ENCODE assay signal across 32 cellular contexts in genomic region chr11:69472766-69473519, GRCh38. TPM values are rescaled to one million over a fixed set of nuclear protein-coding genes. Genes with fewer than 3 reads are reported as not detected.
"Had no signal": no experiment of that assay in that cellular context is flagged by ENCODE, and none has a peak within 500 bp of the region (broad histone marks: within the 10 kb centered on the region; RNA-seq: fewer than 3 reads in every experiment).

No MANE protein-coding gene starts in this region.

- H3K27ac ChIP-seq: adrenal gland, breast epithelium, foreskin keratinocyte, thyroid gland, upper lobe of right lung had no signal

- H3K27ac Mint-ChIP-seq: activated B cell treated with CpG ODN at 0.5 μM for 24 hours; activated CD4-positive, alpha-beta T cell treated with anti-CD3 and anti-CD28 coated beads for 36 hours; activated naive CD8-positive, alpha-beta T cell; activated T-helper 2 cell treated with anti-CD3 and anti-CD28 coated beads, Interferon-gamma antibody, Interleukin-2, Interleukin-4, amounts not matched to agents 10 μg/mL and 5 μg/mL and 100 μg/mL, durations not matched to agents 14 hours and 24 hours and 36 hours; naive B cell; stimulated activated naive CD8-positive, alpha-beta T cell treated with anti-CD3 and anti-CD28 coated beads, Interleukin-15, Interleukin-2, amounts not matched to agents 100 ng/mL and 50 ng/mL, for 24 hours; T-helper 1 cell treated with Interleukin-12 subunit alpha and Interleukin-12 subunit beta and Interleukin-4 antibody, amounts not matched to agents 30 μg/mL and 1 μg/mL, for 36 hours had no signal

- H3K27me3 Mint-ChIP-seq: activated naive CD8-positive, alpha-beta T cell had no signal

- H3K4me1 Mint-ChIP-seq: activated B cell treated with CpG ODN at 0.5 μM for 24 hours; activated CD4-positive, alpha-beta T cell treated with anti-CD3 and anti-CD28 coated beads for 36 hours; naive B cell had no signal

- H3K4me3 Mint-ChIP-seq: activated B cell treated with CpG ODN at 0.5 μM for 24 hours; activated CD4-positive, alpha-beta T cell treated with anti-CD3 and anti-CD28 coated beads for 36 hours; activated naive CD8-positive, alpha-beta T cell; activated T-cell treated with anti-CD3 and anti-CD28 coated beads, Interleukin-2, amount 50 U/mL, for 4 hours; stimulated activated naive CD8-positive, alpha-beta T cell treated with anti-CD3 and anti-CD28 coated beads, Interleukin-15, Interleukin-2, amounts not matched to agents 100 ng/mL and 50 ng/mL, for 24 hours; T-helper 1 cell treated with Interleukin-12 subunit alpha and Interleukin-12 subunit beta and Interleukin-4 antibody, amounts not matched to agents 30 μg/mL and 1 μg/mL, for 36 hours had no signal

- DNase-seq: activated B cell treated with CpG ODN at 0.5 μM for 24 hours; activated CD4-positive, alpha-beta T cell treated with anti-CD3 and anti-CD28 coated beads for 36 hours; activated CD4-positive, alpha-beta T cell treated with anti-CD3 and anti-CD28 coated beads, Interleukin-2, amount 50 U/mL, for 4 hours; activated CD8-positive, alpha-beta memory T cell treated with anti-CD3 and anti-CD28 coated beads, Interleukin-2, amount 50 U/mL, for 48 hours; activated naive CD4-positive, alpha-beta T cell; activated T-cell treated with anti-CD3 and anti-CD28 coated beads, Interleukin-2, amount 50 U/mL, for 4 hours; adrenal gland; cerebellar nuclear complex; cortex of kidney; erythroblast; foreskin keratinocyte; mesenchymal stem cell; naive B cell; occipital lobe; stimulated activated CD4-positive, alpha-beta T cell treated with anti-CD3 and anti-CD28 coated beads, Interleukin-4, amount 100 ng/mL, for 4 hours; substantia nigra; T1000; thyroid gland; upper lobe of right lung had no signal

- H3K4me3 ChIP-seq: adrenal gland, breast epithelium, mucosa of descending colon, thyroid gland, upper lobe of right lung had no signal

- H3K9me3 Mint-ChIP-seq: activated B cell treated with CpG ODN at 0.5 μM for 24 hours; activated T-helper 2 cell treated with anti-CD3 and anti-CD28 coated beads, Interferon-gamma antibody, Interleukin-2, Interleukin-4, amounts not matched to agents 10 μg/mL and 5 μg/mL and 100 μg/mL, durations not matched to agents 14 hours and 24 hours and 36 hours had no signal

- H3K4me1 ChIP-seq: adrenal gland, breast epithelium, foreskin keratinocyte, thyroid gland, upper lobe of right lung had no signal

- H3K36me3 ChIP-seq: adrenal gland, breast epithelium, thyroid gland, upper lobe of right lung had no signal

- ATAC-seq: activated CD4-positive, alpha-beta T cell treated with anti-CD3 and anti-CD28 coated beads for 36 hours; activated T-cell treated with anti-CD3 and anti-CD28 coated beads, Interleukin-2, amount 50 U/mL, for 4 hours; foreskin keratinocyte; mucosa of descending colon; upper lobe of right lung had no signal

- H3K27me3 ChIP-seq: breast epithelium, thyroid gland, upper lobe of right lung had no signal

- H3K9me3 ChIP-seq: adrenal gland, breast epithelium, mucosa of descending colon, thyroid gland, upper lobe of right lung had no signal

- H3K36me3 Mint-ChIP-seq: activated naive CD8-positive, alpha-beta T cell; naive B cell had no signal

- FAIRE-seq: endometrium had no signal

RNA-seq across cellular contexts. Expression of gene LINC01488, which starts 8.5 kb away (rescaled TPM):
- total RNA-seq: activated B cell treated with CpG ODN at 0.5 μM for 24 hours; activated CD4-positive, alpha-beta T cell treated with anti-CD3 and anti-CD28 coated beads for 36 hours; activated CD8-positive, alpha-beta memory T cell treated with anti-CD3 and anti-CD28 coated beads for 36 hours; activated T-cell treated with anti-CD3 and anti-CD28 coated beads, Interleukin-2, amount 50 U/mL, for 4 hours; activated T-helper 2 cell treated with anti-CD3 and anti-CD28 coated beads, Interferon-gamma antibody, Interleukin-2, Interleukin-4, amounts not matched to agents 10 μg/mL and 5 μg/mL and 100 μg/mL, durations not matched to agents 14 hours and 24 hours and 36 hours; adrenal gland; breast epithelium; fibroblast of lung; foreskin keratinocyte; glomerular endothelial cell; lower leg skin; mucosa of descending colon; occipital lobe; renal cortical epithelial cell; thyroid gland; upper lobe of right lung had no signal
- polyA plus RNA-seq: adrenal gland, fibroblast of lung, foreskin keratinocyte, neural cell had no signal
